Comparison of ENCODE assay signal across 8 cellular contexts in genomic region chr3:161559177-161559998, GRCh38.
A peak's percentile ranks its signal among the peaks of the same experiment; 100 is the strongest.
DNase-seq lines count a peak whose midpoint lies in the region; ATAC-seq and TF ChIP-seq lines count a peak whose summit lies in the region.

No MANE protein-coding gene starts in this region.

- H3K4me1 ChIP-seq in upper lobe of left lung: no peaks in the 10 kb centered on the region

- H3K36me3 ChIP-seq in upper lobe of left lung (no peaks in the 10 kb centered on the region), MG63 (no peaks in the 10 kb centered on the region)

- no peak overlapping the region for H3K27ac Mint-ChIP-seq in WTC11

- no peak for TF ChIP-seq POLR2A in upper lobe of left lung (IDR thresholded peaks at IDR 0.05)

- peak; percentile 77 for DNase-seq in ELR (ENCODE audit: low read depth)
- peak; percentile 10 for DNase-seq in NCI-H2171 (lab: John Stamatoyannopoulos, UW)
- peak; percentile 23 for DNase-seq in WTC11 (ENCODE audit: low spot score)
- peak; percentile 45 for DNase-seq in iPS-NIHi7 (ENCODE audit: extremely low spot score)
- no peak for DNase-seq in upper lobe of left lung
- no peak for DNase-seq in MG63
- DNase-seq in ureter (ENCODE audit: low spot score): no peak

- H3K9me3 ChIP-seq in upper lobe of left lung: no peaks in the 10 kb centered on the region
- H3K9me3 ChIP-seq in MG63: no peaks in the 10 kb centered on the region

- H3K4me3 Mint-ChIP-seq in WTC11: no peak overlapping the region

- 17 to 22% methylated on average over 6 of the region's 6 CpGs for WGBS in upper lobe of left lung, 2 donors

- H3K27ac ChIP-seq in upper lobe of left lung: no peak overlapping the region

- ATAC-seq in HG02763 (IDR thresholded peaks at IDR 0.05; ENCODE audit: unreplicated experiment) (peak; percentile 46), WTC11 (peak; percentile 40; the same call in 1 of the 2 replicates), upper lobe of left lung (ENCODE audit: low FRiP score in 2 of 2) (peak in 1 of 2 donors; percentile 78)

- no peaks in the 10 kb centered on the region; the same call in 1 of the 2 replicates for H3K27me3 Mint-ChIP-seq in WTC11 (ENCODE audit: low read depth)

- H3K4me1 Mint-ChIP-seq in WTC11: peaks cover 16% of the 10 kb centered on the region

- TF ChIP-seq EP300 in upper lobe of left lung (IDR thresholded peaks at IDR 0.05): no peak

- no peaks in the 10 kb centered on the region for H3K27me3 ChIP-seq in upper lobe of left lung
- H3K27me3 ChIP-seq in MG63: no peaks in the 10 kb centered on the region

- POLR2A ChIA-PET in WTC11 (lab: Charles Lee): no interaction called here

- H3K9me3 Mint-ChIP-seq in WTC11: no peaks in the 10 kb centered on the region

- peak; percentile 90 for TF ChIP-seq CTCF in WTC11 (IDR thresholded peaks at IDR 0.05)
- TF ChIP-seq CTCF in upper lobe of left lung (IDR thresholded peaks at IDR 0.05): peak in 5 of 6 experiments; percentile 29 to 55 (median 50)

- no peak overlapping the region for H3K4me3 ChIP-seq in upper lobe of left lung
- no peak overlapping the region for H3K4me3 ChIP-seq in MG63

- H3K36me3 Mint-ChIP-seq in WTC11: no peaks in the 10 kb centered on the region

- CTCF ChIA-PET in WTC11 (lab: Charles Lee): no interaction called here

TF ChIP-seq in WTC11, 78 proteins besides CTCF, POLR2A, EP300 and RAD21:
- TF ChIP-seq TCF7 (CRISPR knock-in tag; IDR thresholded peaks at IDR 0.05; ENCODE audit: low read depth) (no peak), IRF1 (CRISPR knock-in tag; IDR thresholded peaks at IDR 0.05) (no peak), ZBTB43 (CRISPR knock-in tag; IDR thresholded peaks at IDR 0.05) (no peak)
TF ChIP-seq in WTC11: peak in this region for 0.

Comparison
In these comparisons a context has a peak if more than half of its experiments do, and no peak if none do; other contexts are left out.
1. DNase-seq: peak in ELR (single experiment), NCI-H2171 (single experiment), WTC11 (single experiment) and iPS-NIHi7 (single experiment); none in upper lobe of left lung (0 of 2), MG63 (single experiment) and ureter (single experiment).